Comparison of ENCODE assay signal across 18 cellular contexts in the genomic region with DNA sequence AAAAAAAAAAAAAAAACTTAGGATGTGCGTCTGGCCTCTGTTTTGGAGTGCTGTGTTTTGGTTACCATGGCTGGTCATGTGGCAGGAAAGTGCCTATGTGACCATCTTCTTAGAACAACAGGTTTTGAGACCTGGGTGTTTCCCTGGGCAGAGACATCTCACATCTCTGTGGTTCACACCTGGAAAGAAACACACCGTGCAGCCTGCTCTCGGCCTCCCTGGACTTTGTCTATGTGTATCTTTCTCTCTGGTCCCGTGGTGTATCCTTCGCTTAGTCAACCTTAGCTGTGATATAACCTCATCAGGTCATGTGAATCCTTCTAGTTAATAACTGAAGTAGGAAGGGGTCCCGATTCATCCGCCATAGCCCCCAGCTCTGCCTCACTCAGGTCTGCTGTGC. TPM values are rescaled to one million over a fixed set of nuclear protein-coding genes. Genes with fewer than 3 reads are reported as not detected.
DNase-seq lines count a peak whose midpoint lies in the region; ATAC-seq, FAIRE-seq and TF ChIP-seq lines count a peak whose summit lies in the region.
"Had no signal": no experiment of that assay in that cellular context is flagged by ENCODE, and none has a peak within 500 bp of the region (broad histone marks: within the 10 kb centered on the region; RNA-seq: fewer than 3 reads in every experiment).

No MANE protein-coding gene starts in this region.

- no TSS peak for BruUV-seq in IMR-90 (replicated peaks; lab: Mats Ljungman, UMichigan)

- H3K18ac ChIP-seq in IMR-90 (ENCODE audit: low read depth, low read length): no peak overlapping the region

- no peak overlapping the region for H2AK9ac ChIP-seq in IMR-90 (replicated peaks; ENCODE audit: low read depth, low read length, poor library complexity)

- no peak overlapping the region for H4K91ac ChIP-seq in IMR-90 (ENCODE audit: insufficient read depth, low read depth, low read length)

- H3K4me1 ChIP-seq in IMR-90 (ENCODE audit: control insufficient read depth, insufficient read depth, low read length) (no peaks in the 10 kb centered on the region), small intestine (ENCODE audit: control insufficient read depth in 2 of 2, insufficient read depth in 1 of 2, low read depth in 1 of 2, low read length in 1 of 2) (no peaks in the 10 kb centered on the region)
- H3K4me1 ChIP-seq: Peyer's patch had no signal

- POLR2A ChIA-PET in IMR-90 (lab: Charles Lee; ENCODE audit: unreplicated experiment): no interaction called here

- no peak for FAIRE-seq in small intestine (lab: Jason Lieb, UNC)

- H2BK5ac ChIP-seq in IMR-90 (ENCODE audit: low read depth, low read length, poor library complexity, severe bottlenecking): no peak overlapping the region

- DNase-seq in IMR-90 (no peak), left lobe of liver (ENCODE audit: low spot score) (no peak), small intestine (peak; percentile 79)
- DNase-seq: ACHN, DND-41, H7, NCI-H1048, NCI-H1436, NCI-H1930, NCI-H446 treated with DMSO at 0.1 percent for 48 hours, NCI-H69 had no signal

- no peak overlapping the region for H3K14ac ChIP-seq in IMR-90 (replicated peaks; ENCODE audit: low read depth, low read length)

- H3K27me3 ChIP-seq in IMR-90 (ENCODE audit: control insufficient read depth, insufficient read depth, low read length) (peaks cover 6% of the 10 kb centered on the region; the same call in 1 of the 2 replicates), small intestine (ENCODE audit: control insufficient read depth in 2 of 2, insufficient read depth in 2 of 2, low read length in 2 of 2) (no peaks in the 10 kb centered on the region)
- H3K27me3 ChIP-seq: Peyer's patch had no signal

- no peaks in the 10 kb centered on the region for H3K9me3 Mint-ChIP-seq in activated T-helper 17 cell treated with anti-CD3 and anti-CD28 coated beads, Interleukin-2, amount 50 U/mL, for 72 hours

- H3K27ac ChIP-seq in IMR-90 (ENCODE audit: insufficient read depth, low read length) (no peak overlapping the region), small intestine (ENCODE audit: low read depth in 1 of 2, low read length in 1 of 2) (no peak overlapping the region)
- H3K27ac ChIP-seq: C4-2B, KMS-11, Peyer's patch had no signal

- H2AFZ ChIP-seq in IMR-90 (replicated peaks; ENCODE audit: low read length, poor library complexity): peak overlapping the region; percentile 43

- no peaks in the 10 kb centered on the region for H3K9me1 ChIP-seq in IMR-90 (ENCODE audit: insufficient read depth, low read length)

- H3K9me3 ChIP-seq in IMR-90 (ENCODE audit: control insufficient read depth, insufficient read depth, low read length): no peaks in the 10 kb centered on the region
- no peaks in the 10 kb centered on the region for H3K9me3 ChIP-seq in small intestine (ENCODE audit: control insufficient read depth, low read depth)
- H3K9me3 ChIP-seq: Peyer's patch had no signal

- no peaks in the 10 kb centered on the region for H3K36me3 Mint-ChIP-seq in activated T-helper 17 cell treated with anti-CD3 and anti-CD28 coated beads, Interleukin-2, amount 50 U/mL, for 72 hours (ENCODE audit: low read depth)

- H3K9ac ChIP-seq in IMR-90 (ENCODE audit: low read depth, low read length): no peak overlapping the region
- H3K9ac ChIP-seq: KMS-11 had no signal

- no CpG with 5 or more reads among the region's 7 CpGs for WGBS in IMR-90 (ENCODE audit: extremely low coverage in 2 of 2, insufficient read length in 1 of 2), 2 experiments
- WGBS in small intestine, 3 donors: 22 to 57% (median 43%) methylated on average over 7 of the region's 7 CpGs

- CTCF ChIA-PET in IMR-90 (lab: Yijun Ruan, JAX): no interaction called here

- in situ Hi-C loops in IMR-90 (cut with MboI; ENCODE audit: low sequenced_read_pairs): no loop called here

- H3K4me3 ChIP-seq in IMR-90 (ENCODE audit: insufficient read depth, low read depth, low read length): no peak overlapping the region
- no peak overlapping the region for H3K4me3 ChIP-seq in small intestine (ENCODE audit: low read depth in 1 of 2, low read length in 2 of 2)
- H3K4me3 ChIP-seq: Peyer's patch had no signal

- H3K27me3 Mint-ChIP-seq in activated T-helper 17 cell treated with anti-CD3 and anti-CD28 coated beads, Interleukin-2, amount 50 U/mL, for 72 hours: peaks cover 4% of the 10 kb centered on the region

- no peak for TF ChIP-seq CTCF in IMR-90 (conservative IDR thresholded peaks at IDR 0.05; ENCODE audit: low read depth, low read length)

- H4K5ac ChIP-seq in IMR-90 (ENCODE audit: low read depth, low read length): no peak overlapping the region

- no peak overlapping the region for H4K8ac ChIP-seq in IMR-90 (ENCODE audit: low read depth in 2 of 2, low read length in 2 of 2)

- no peak overlapping the region for H2BK15ac ChIP-seq in IMR-90 (ENCODE audit: low read depth, low read length)

- H3K79me1 ChIP-seq in IMR-90 (ENCODE audit: low read depth in 1 of 2, low read length in 2 of 2): no peaks in the 10 kb centered on the region

- H3K36me3 ChIP-seq in IMR-90 (ENCODE audit: control insufficient read depth, insufficient read depth, low read length): no peaks in the 10 kb centered on the region
- no peaks in the 10 kb centered on the region for H3K36me3 ChIP-seq in small intestine (ENCODE audit: control insufficient read depth in 2 of 2, insufficient read depth in 2 of 2, low read length in 2 of 2)
- H3K36me3 ChIP-seq: Peyer's patch had no signal

- H3K4me1 Mint-ChIP-seq in activated T-helper 17 cell treated with anti-CD3 and anti-CD28 coated beads, Interleukin-2, amount 50 U/mL, for 72 hours: peaks cover 4% of the 10 kb centered on the region

- intact Hi-C loops in IMR-90 (cut with micrococcal nuclease): no loop called here

- TF ChIP-seq POLR2A in IMR-90 (IDR thresholded peaks at IDR 0.05; ENCODE audit: low read depth, low read length): no peak

- ATAC-seq in IMR-90 (ENCODE audit: low read depth) (no peak), left lobe of liver (peak; percentile 69), HG03460 (IDR thresholded peaks at IDR 0.05; ENCODE audit: unreplicated experiment) (no peak), HG03139 (IDR thresholded peaks at IDR 0.05; ENCODE audit: unreplicated experiment) (no peak), GM18519 (IDR thresholded peaks at IDR 0.05; ENCODE audit: low FRiP score, unreplicated experiment) (no peak)
- peak; percentile 16 for ATAC-seq in activated T-helper 17 cell treated with anti-CD3 and anti-CD28 coated beads, Interleukin-2, amount 50 U/mL, for 72 hours (replicated peaks)

- no peak overlapping the region for H3K4me2 ChIP-seq in IMR-90 (ENCODE audit: low read depth, low read length)
- H3K4me2 ChIP-seq: KMS-11 had no signal

- no peak overlapping the region for H3K56ac ChIP-seq in IMR-90 (ENCODE audit: extremely low read depth, insufficient read depth, low read length)

- no peak overlapping the region for H2AK5ac ChIP-seq in IMR-90 (ENCODE audit: low read depth, low read length)

- H3K23ac ChIP-seq in IMR-90 (ENCODE audit: low read depth, low read length): no peak overlapping the region

- no peak for TF ChIP-seq RAD21 in IMR-90 (IDR thresholded peaks at IDR 0.05; ENCODE audit: low read length)

- dilution Hi-C loops in IMR-90 (cut with HindIII; ENCODE audit: low sequenced_read_pairs, unreplicated experiment): no loop called here

- no peak overlapping the region for H3K27ac Mint-ChIP-seq in activated T-helper 17 cell treated with anti-CD3 and anti-CD28 coated beads, Interleukin-2, amount 50 U/mL, for 72 hours

- no peak overlapping the region for H3K4ac ChIP-seq in IMR-90 (ENCODE audit: low read depth, low read length)

- no peak overlapping the region for H2BK120ac ChIP-seq in IMR-90 (ENCODE audit: low read depth, low read length)

- H2BK20ac ChIP-seq in IMR-90 (ENCODE audit: low read depth, low read length): no peak overlapping the region

- no peaks in the 10 kb centered on the region; the same call in 1 of the 2 replicates for H4K20me1 ChIP-seq in IMR-90 (ENCODE audit: insufficient read depth, low read length)

- no peak overlapping the region for H3K4me3 Mint-ChIP-seq in activated T-helper 17 cell treated with anti-CD3 and anti-CD28 coated beads, Interleukin-2, amount 50 U/mL, for 72 hours

TF ChIP-seq in IMR-90, 13 proteins besides CTCF, POLR2A, EP300 and RAD21 (continues in another document):
- TF ChIP-seq CEBPB (IDR thresholded peaks at IDR 0.05; ENCODE audit: low read depth, low read length) (no peak), RCOR1 (IDR thresholded peaks at IDR 0.05; ENCODE audit: insufficient replicate concordance, low read length) (no peak), FOS (IDR thresholded peaks at IDR 0.05; ENCODE audit: low read depth, low read length) (no peak), BHLHE40 (IDR thresholded peaks at IDR 0.05; ENCODE audit: low read depth, low read length) (no peak), MXI1 (IDR thresholded peaks at IDR 0.05; ENCODE audit: borderline replicate concordance, low read depth, low read length) (no peak), CHD1 (IDR thresholded peaks at IDR 0.05; ENCODE audit: low read depth, low read length) (no peak), NFE2L2 (IDR thresholded peaks at IDR 0.05; ENCODE audit: low read depth, low read length) (no peak), SMC3 (IDR thresholded peaks at IDR 0.05; ENCODE audit: low read depth, low read length) (no peak), MAFK (IDR thresholded peaks at IDR 0.05; ENCODE audit: low read depth, low read length) (no peak)
- TF ChIP-seq, protein P1, sequence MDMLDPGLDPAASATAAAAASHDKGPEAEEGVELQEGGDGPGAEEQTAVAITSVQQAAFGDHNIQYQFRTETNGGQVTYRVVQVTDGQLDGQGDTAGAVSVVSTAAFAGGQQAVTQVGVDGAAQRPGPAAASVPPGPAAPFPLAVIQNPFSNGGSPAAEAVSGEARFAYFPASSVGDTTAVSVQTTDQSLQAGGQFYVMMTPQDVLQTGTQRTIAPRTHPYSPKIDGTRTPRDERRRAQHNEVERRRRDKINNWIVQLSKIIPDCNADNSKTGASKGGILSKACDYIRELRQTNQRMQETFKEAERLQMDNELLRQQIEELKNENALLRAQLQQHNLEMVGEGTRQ (IDR thresholded peaks at IDR 0.05; ENCODE audit: low read depth, low read length): no peak

RNA-seq across cellular contexts. Expression of gene ACADS, which starts 22.6 kb away (rescaled TPM):
- total RNA-seq in IMR-90 (2012; rRNA removed): 2.9 and 3.1 TPM in 2 replicates
- 5.5 and 6.5 TPM in 2 replicates for polyA plus RNA-seq in IMR-90 (2012; rRNA removed)
- polyA plus RNA-seq in IMR-90 (2012; cell fraction: cytosol; rRNA removed): 3.2 and 7.1 TPM in 2 replicates
- polyA plus RNA-seq in IMR-90 (2012; cell fraction: nucleus; rRNA removed; ENCODE audit: low replicate concordance): 16.8 and 39.0 TPM in 2 replicates
- total RNA-seq in activated T-helper 17 cell treated with anti-CD3 and anti-CD28 coated beads, Interleukin-2, amount 50 U/mL, for 72 hours: 10 to 100 TPM; 13.2 to 16.2 TPM
- total RNA-seq in left lobe of liver: 198 TPM
- 100 to 1,000 TPM in 2 of 3 donors, 10 to 100 TPM in 1; 99.4 to 359 (median 270) TPM for polyA plus RNA-seq in small intestine

RNA-seq across cellular contexts. Expression of gene UNC119B, which starts 38.0 kb away (rescaled TPM):
- 8.4 and 10.3 TPM in 2 replicates for total RNA-seq in IMR-90 (2012; rRNA removed)
- polyA plus RNA-seq in IMR-90 (2012; rRNA removed): 17.8 and 21.6 TPM in 2 replicates
- polyA plus RNA-seq in IMR-90 (2012; cell fraction: cytosol; rRNA removed): 11.0 and 15.5 TPM in 2 replicates
- 12.2 and 19.9 TPM in 2 replicates for polyA plus RNA-seq in IMR-90 (2012; cell fraction: nucleus; rRNA removed; ENCODE audit: low replicate concordance)
- total RNA-seq in activated T-helper 17 cell treated with anti-CD3 and anti-CD28 coated beads, Interleukin-2, amount 50 U/mL, for 72 hours: 10 to 100 TPM; 23.8 to 31.1 TPM
- total RNA-seq in left lobe of liver: 10.7 TPM
- polyA plus RNA-seq in small intestine: 10 to 100 TPM in 1 of 3 donors, 1 to 10 TPM in 2; 6.9 to 19.1 (median 8.6) TPM

Comparison
In these comparisons a context has a peak if more than half of its experiments do, and no peak if none do; other contexts are left out.
1. ATAC-seq: peak in activated T-helper 17 cell treated with anti-CD3 and anti-CD28 coated beads, Interleukin-2, amount 50 U/mL, for 72 hours (single experiment) and left lobe of liver (single experiment); none in IMR-90 (single experiment), HG03460 (single experiment), HG03139 (single experiment) and GM18519 (single experiment).
2. RNA of gene ACADS, which starts 22.6 kb away (total RNA-seq): 198 TPM in left lobe of liver (single experiment); 13.2 to 16.2 TPM in activated T-helper 17 cell treated with anti-CD3 and anti-CD28 coated beads, Interleukin-2, amount 50 U/mL, for 72 hours and 2.9 to 3.1 TPM in IMR-90; every median in the first group is over 10 times any median in the second.